In genomic region chr5:123423278-123424149, GRCh38 we compare ENCODE assay signal across 1 cellular context.
TF ChIP-seq lines count a peak whose summit lies in the region.

Gene CEP120 (minus strand): TSS chr5:123423403. CDS start chr5:123422998, 405 bp downstream.

TF ChIP-seq in SK-N-SH, 30 proteins besides CTCF, POLR2A, EP300 and RAD21 (continued from another document):
- no peak for TF ChIP-seq REST (IDR thresholded peaks at IDR 0.05; ENCODE audit: low read depth, low read length)
- peak; percentile 84 for TF ChIP-seq USF1 (IDR thresholded peaks at IDR 0.05; ENCODE audit: borderline replicate concordance, low read depth)
- TF ChIP-seq, protein P1, sequence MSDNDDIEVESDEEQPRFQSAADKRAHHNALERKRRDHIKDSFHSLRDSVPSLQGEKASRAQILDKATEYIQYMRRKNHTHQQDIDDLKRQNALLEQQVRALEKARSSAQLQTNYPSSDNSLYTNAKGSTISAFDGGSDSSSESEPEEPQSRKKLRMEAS (IDR thresholded peaks at IDR 0.05; ENCODE audit: low read depth): peak; percentile 77
- TF ChIP-seq, protein P2, sequence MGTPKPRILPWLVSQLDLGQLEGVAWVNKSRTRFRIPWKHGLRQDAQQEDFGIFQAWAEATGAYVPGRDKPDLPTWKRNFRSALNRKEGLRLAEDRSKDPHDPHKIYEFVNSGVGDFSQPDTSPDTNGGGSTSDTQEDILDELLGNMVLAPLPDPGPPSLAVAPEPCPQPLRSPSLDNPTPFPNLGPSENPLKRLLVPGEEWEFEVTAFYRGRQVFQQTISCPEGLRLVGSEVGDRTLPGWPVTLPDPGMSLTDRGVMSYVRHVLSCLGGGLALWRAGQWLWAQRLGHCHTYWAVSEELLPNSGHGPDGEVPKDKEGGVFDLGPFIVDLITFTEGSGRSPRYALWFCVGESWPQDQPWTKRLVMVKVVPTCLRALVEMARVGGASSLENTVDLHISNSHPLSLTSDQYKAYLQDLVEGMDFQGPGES (IDR thresholded peaks at IDR 0.05; ENCODE audit: low read depth, low read length): no peak
- no peak for TF ChIP-seq TEAD4 (IDR thresholded peaks at IDR 0.05; ENCODE audit: borderline replicate concordance, insufficient read depth)
- 0 out of 2 replicates have a peak, but pooled peaks have one; percentile 9 for TF ChIP-seq GATA2 (CRISPR knock-in tag; IDR thresholded peaks at IDR 0.05)
- TF ChIP-seq SIN3A (IDR thresholded peaks at IDR 0.05; ENCODE audit: borderline replicate concordance, low read depth, low read length): peak; percentile 81; the same call in 1 of the 2 replicates
